1 cellular context compared by ENCODE assay signal in genomic region chr16:49754495-49755290, GRCh38.
TF ChIP-seq lines count a peak whose summit lies in the region.

No MANE protein-coding gene starts in this region.

TF ChIP-seq in HCT116, 20 proteins besides CTCF, POLR2A, EP300 and RAD21 (continued from another document):
- TF ChIP-seq, protein P1, sequence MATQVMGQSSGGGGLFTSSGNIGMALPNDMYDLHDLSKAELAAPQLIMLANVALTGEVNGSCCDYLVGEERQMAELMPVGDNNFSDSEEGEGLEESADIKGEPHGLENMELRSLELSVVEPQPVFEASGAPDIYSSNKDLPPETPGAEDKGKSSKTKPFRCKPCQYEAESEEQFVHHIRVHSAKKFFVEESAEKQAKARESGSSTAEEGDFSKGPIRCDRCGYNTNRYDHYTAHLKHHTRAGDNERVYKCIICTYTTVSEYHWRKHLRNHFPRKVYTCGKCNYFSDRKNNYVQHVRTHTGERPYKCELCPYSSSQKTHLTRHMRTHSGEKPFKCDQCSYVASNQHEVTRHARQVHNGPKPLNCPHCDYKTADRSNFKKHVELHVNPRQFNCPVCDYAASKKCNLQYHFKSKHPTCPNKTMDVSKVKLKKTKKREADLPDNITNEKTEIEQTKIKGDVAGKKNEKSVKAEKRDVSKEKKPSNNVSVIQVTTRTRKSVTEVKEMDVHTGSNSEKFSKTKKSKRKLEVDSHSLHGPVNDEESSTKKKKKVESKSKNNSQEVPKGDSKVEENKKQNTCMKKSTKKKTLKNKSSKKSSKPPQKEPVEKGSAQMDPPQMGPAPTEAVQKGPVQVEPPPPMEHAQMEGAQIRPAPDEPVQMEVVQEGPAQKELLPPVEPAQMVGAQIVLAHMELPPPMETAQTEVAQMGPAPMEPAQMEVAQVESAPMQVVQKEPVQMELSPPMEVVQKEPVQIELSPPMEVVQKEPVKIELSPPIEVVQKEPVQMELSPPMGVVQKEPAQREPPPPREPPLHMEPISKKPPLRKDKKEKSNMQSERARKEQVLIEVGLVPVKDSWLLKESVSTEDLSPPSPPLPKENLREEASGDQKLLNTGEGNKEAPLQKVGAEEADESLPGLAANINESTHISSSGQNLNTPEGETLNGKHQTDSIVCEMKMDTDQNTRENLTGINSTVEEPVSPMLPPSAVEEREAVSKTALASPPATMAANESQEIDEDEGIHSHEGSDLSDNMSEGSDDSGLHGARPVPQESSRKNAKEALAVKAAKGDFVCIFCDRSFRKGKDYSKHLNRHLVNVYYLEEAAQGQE (IDR thresholded peaks at IDR 0.05; ENCODE audit: low read depth) = no peak
- no peak for TF ChIP-seq EZH2 (IDR thresholded peaks at IDR 0.05)
- TF ChIP-seq FOSL1 (IDR thresholded peaks at IDR 0.05; ENCODE audit: low read depth) = no peak
- no peak for TF ChIP-seq ELF1 (IDR thresholded peaks at IDR 0.05; ENCODE audit: borderline replicate concordance, low read depth)
- TF ChIP-seq CBX3 (IDR thresholded peaks at IDR 0.05; ENCODE audit: low read depth) = no peak
- TF ChIP-seq SRF (IDR thresholded peaks at IDR 0.05; ENCODE audit: low read depth) = no peak
- no peak for TF ChIP-seq CEBPB (IDR thresholded peaks at IDR 0.05; ENCODE audit: low read depth)
